Comparison of ENCODE assay signal across 2 cellular contexts in genomic region chr3:147297756-147298155, GRCh38.
TF ChIP-seq lines count a peak whose summit lies in the region.

No MANE protein-coding gene starts in this region.

TF ChIP-seq in SK-N-SH, 30 proteins besides CTCF, POLR2A, EP300 and RAD21:
- TF ChIP-seq ZBTB33 (IDR thresholded peaks at IDR 0.05; ENCODE audit: borderline replicate concordance, low read depth) (no peak), MEF2A (IDR thresholded peaks at IDR 0.05; ENCODE audit: borderline replicate concordance, low read depth) (no peak), USF2 (IDR thresholded peaks at IDR 0.05; ENCODE audit: borderline replicate concordance, low read depth, low read length) (no peak), GATA2 (CRISPR knock-in tag; IDR thresholded peaks at IDR 0.05) (no peak), TCF12 (IDR thresholded peaks at IDR 0.05) (no peak), RCOR1 (IDR thresholded peaks at IDR 0.05; ENCODE audit: low read length) (no peak), EZH2phosphoT487 (IDR thresholded peaks at IDR 0.05; ENCODE audit: borderline replicate concordance, low read depth) (no peak), POLR2AphosphoS5 (IDR thresholded peaks at IDR 0.05; ENCODE audit: low read depth, low read length) (no peak), SMC3 (IDR thresholded peaks at IDR 0.05; ENCODE audit: low read depth, low read length) (no peak)
TF ChIP-seq in SK-N-SH: peak in this region for 0.

TF ChIP-seq in SK-N-SH treated with all-trans-retinoic acid at 6 μM for 48 hours, 23 proteins besides CTCF, POLR2A, EP300 and RAD21 (continued from another document):
- no peak for TF ChIP-seq PATZ1 (CRISPR knock-in tag; IDR thresholded peaks at IDR 0.05; ENCODE audit: borderline replicate concordance)
- no peak for TF ChIP-seq ZNF565 (CRISPR knock-in tag; conservative IDR thresholded peaks at IDR 0.05; ENCODE audit: low read depth)
- TF ChIP-seq RARB (CRISPR knock-in tag; IDR thresholded peaks at IDR 0.05), result no peak
- TF ChIP-seq GLIS3 (CRISPR knock-in tag; IDR thresholded peaks at IDR 0.05), result no peak
- no peak for TF ChIP-seq ZFP3 (CRISPR knock-in tag; IDR thresholded peaks at IDR 0.05)
- TF ChIP-seq CSRNP3 (CRISPR knock-in tag; IDR thresholded peaks at IDR 0.05), result no peak
- no peak for TF ChIP-seq CREB5 (CRISPR knock-in tag; IDR thresholded peaks at IDR 0.05; ENCODE audit: low read depth)
- TF ChIP-seq ZFP30 (CRISPR knock-in tag; IDR thresholded peaks at IDR 0.05), result no peak
- TF ChIP-seq CSDC2 (CRISPR knock-in tag; IDR thresholded peaks at IDR 0.05), result no peak
- TF ChIP-seq TSHZ2 (CRISPR knock-in tag; IDR thresholded peaks at IDR 0.05), result no peak
- TF ChIP-seq BACH2 (CRISPR knock-in tag; IDR thresholded peaks at IDR 0.05; ENCODE audit: borderline replicate concordance), result no peak
